In the genomic region with DNA sequence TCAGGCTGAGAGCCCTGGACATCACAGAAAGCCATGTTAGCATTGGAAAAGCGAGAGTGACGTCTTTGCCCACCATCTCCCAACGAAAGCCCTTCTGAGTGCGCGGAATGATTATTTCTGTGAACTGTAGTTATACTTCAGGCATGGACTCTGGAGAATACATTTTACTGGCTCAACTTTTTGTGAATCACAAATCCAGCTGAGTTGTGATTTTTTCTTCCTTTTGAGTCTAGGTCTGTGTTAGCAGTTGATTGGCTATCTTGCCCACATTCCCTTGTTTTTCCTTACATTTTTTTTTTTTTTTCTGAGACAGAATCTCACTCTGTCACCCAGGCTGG, we compare ENCODE assay signal across 16 cellular contexts.
"Had no signal": no experiment of that assay in that cellular context is flagged by ENCODE, and none has a peak within 500 bp of the region (broad histone marks: within the 10 kb centered on the region; RNA-seq: fewer than 3 reads in every experiment).

No MANE protein-coding gene starts in this region.

- H3K9me3 ChIP-seq: tibial artery had no signal

- H3K27ac ChIP-seq: esophagus squamous epithelium, foreskin keratinocyte, tibial artery had no signal

- H3K4me3 Mint-ChIP-seq: activated CD8-positive, alpha-beta memory T cell treated with anti-CD3 and anti-CD28 coated beads, Interleukin-2, amount 10 ng/mL, durations not matched to agents 7 days and 5 days; activated T-cell treated with anti-CD3 and anti-CD28 coated beads, Interleukin-2, amount 50 U/mL, for 4 hours; naive B cell; T-helper 2 cell treated with Interferon-gamma antibody and Interleukin-4, amounts not matched to agents 5 μg/mL and 100 μg/mL, for 36 hours had no signal

- FAIRE-seq: bronchial epithelial cell, small intestine had no signal

- H3K27ac Mint-ChIP-seq: activated CD8-positive, alpha-beta memory T cell treated with anti-CD3 and anti-CD28 coated beads, Interleukin-2, amount 10 ng/mL, durations not matched to agents 7 days and 5 days; activated naive CD4-positive, alpha-beta T cell treated with anti-CD3 and anti-CD28 coated beads, Interleukin-2, amount 50 U/mL, for 72 hours; naive B cell; T-helper 2 cell treated with Interferon-gamma antibody and Interleukin-4, amounts not matched to agents 5 μg/mL and 100 μg/mL, for 36 hours had no signal

- H3K36me3 Mint-ChIP-seq: activated CD8-positive, alpha-beta memory T cell treated with anti-CD3 and anti-CD28 coated beads, Interleukin-2, amount 10 ng/mL, durations not matched to agents 7 days and 5 days had no signal

- H3K4me1 Mint-ChIP-seq: activated CD8-positive, alpha-beta memory T cell treated with anti-CD3 and anti-CD28 coated beads, Interleukin-2, amount 10 ng/mL, durations not matched to agents 7 days and 5 days; naive B cell had no signal

- DNase-seq: activated CD4-positive, alpha-beta T cell treated with anti-CD3 and anti-CD28 coated beads, Interleukin-2, amount 50 U/mL, for 4 hours; activated CD4-positive, CD25-positive, alpha-beta regulatory T cell treated with anti-CD3 and anti-CD28 coated beads, Interleukin-2, amount 50 U/mL, for 72 hours; activated CD8-positive, alpha-beta memory T cell treated with anti-CD3 and anti-CD28 coated beads, Interleukin-2, amount 10 ng/mL, durations not matched to agents 7 days and 5 days; activated effector memory CD4-positive, alpha-beta T cell treated with anti-CD3 and anti-CD28 coated beads, Interleukin-2, amount 50 U/mL, for 16 hours; activated T-cell treated with anti-CD3 and anti-CD28 coated beads, Interleukin-2, amount 50 U/mL, for 4 hours; amygdala; esophagus squamous epithelium; heart left ventricle; naive B cell; small intestine; SW 1271; tibial artery had no signal

- H3K4me1 ChIP-seq: esophagus squamous epithelium, foreskin keratinocyte had no signal

- ATAC-seq: activated CD8-positive, alpha-beta memory T cell treated with anti-CD3 and anti-CD28 coated beads, Interleukin-2, amount 10 ng/mL, durations not matched to agents 7 days and 5 days; activated naive CD4-positive, alpha-beta T cell treated with anti-CD3 and anti-CD28 coated beads, Interleukin-2, amount 50 U/mL, for 72 hours; activated T-cell treated with anti-CD3 and anti-CD28 coated beads, Interleukin-2, amount 50 U/mL, for 4 hours had no signal

- H3K27me3 ChIP-seq: esophagus squamous epithelium had no signal

- H3K36me3 ChIP-seq: esophagus squamous epithelium, heart left ventricle, tibial artery had no signal

- H3K4me3 ChIP-seq: esophagus squamous epithelium, tibial artery had no signal
